11 cellular contexts compared by ENCODE assay signal in genomic region chr20:38872036-38872435, GRCh38. TPM values are rescaled to one million over a fixed set of nuclear protein-coding genes. Genes with fewer than 3 reads are reported as not detected.
A peak's percentile ranks its signal among the peaks of the same experiment; 100 is the strongest.
DNase-seq lines count a peak whose midpoint lies in the region; ATAC-seq and TF ChIP-seq lines count a peak whose summit lies in the region.
"Had no signal": no experiment of that assay in that cellular context is flagged by ENCODE, and none has a peak within 500 bp of the region (broad histone marks: within the 10 kb centered on the region; RNA-seq: fewer than 3 reads in every experiment).

No MANE protein-coding gene starts in this region.

- peak overlapping the region; percentile 75 for H3K4me3 Mint-ChIP-seq in activated T-cell treated with anti-CD3 and anti-CD28 coated beads, Interleukin-2, amount 50 U/mL, for 24 hours
- no peak overlapping the region for H3K4me3 Mint-ChIP-seq in endodermal cell
- H3K4me3 Mint-ChIP-seq in stimulated activated memory B cell treated with anti-CD40 and anti-IgM and Interleukin-4, amounts not matched to agents 10 μg/mL and 1 μg/mL and 100 μg/mL, for 72 hours = peak overlapping the region; percentile 76

- H3K27ac ChIP-seq in Peyer's patch = peak overlapping the region; percentile 64 to 88 (median 82)
- H3K27ac ChIP-seq in endodermal cell (ENCODE audit: low read depth, low read length) = no peak overlapping the region
- no peak overlapping the region for H3K27ac ChIP-seq in testis

- H3K9me3 ChIP-seq in Peyer's patch (no peaks in the 10 kb centered on the region), endodermal cell (ENCODE audit: control insufficient read depth, low read length) (no peaks in the 10 kb centered on the region), testis (no peaks in the 10 kb centered on the region)

- TF ChIP-seq POLR2A in Peyer's patch (IDR thresholded peaks at IDR 0.05) = peak in 1 of 2 donors; percentile 43
- TF ChIP-seq POLR2A in testis (IDR thresholded peaks at IDR 0.05) = no peak

- no peak overlapping the region for H3K9ac ChIP-seq in endodermal cell (ENCODE audit: extremely low read depth, low read length, poor library complexity, severe bottlenecking)

- H3K36me3 ChIP-seq in Peyer's patch (no peaks in the 10 kb centered on the region), endodermal cell (ENCODE audit: control insufficient read depth, insufficient read depth, low read length) (no peaks in the 10 kb centered on the region), testis (ENCODE audit: low read depth, missing control alignments) (no peaks in the 10 kb centered on the region)

- peaks cover 1% of the 10 kb centered on the region for H3K9me3 Mint-ChIP-seq in activated T-cell treated with anti-CD3 and anti-CD28 coated beads, Interleukin-2, amount 50 U/mL, for 24 hours
- H3K9me3 Mint-ChIP-seq in endodermal cell = no peaks in the 10 kb centered on the region
- H3K9me3 Mint-ChIP-seq in stimulated activated memory B cell treated with anti-CD40 and anti-IgM and Interleukin-4, amounts not matched to agents 10 μg/mL and 1 μg/mL and 100 μg/mL, for 72 hours = no peaks in the 10 kb centered on the region

- H3K36me3 Mint-ChIP-seq in activated T-cell treated with anti-CD3 and anti-CD28 coated beads, Interleukin-2, amount 50 U/mL, for 24 hours (ENCODE audit: low read depth) = peaks cover 64% of the 10 kb centered on the region
- H3K36me3 Mint-ChIP-seq in endodermal cell (ENCODE audit: low read depth) = no peaks in the 10 kb centered on the region
- peaks cover 33% of the 10 kb centered on the region for H3K36me3 Mint-ChIP-seq in stimulated activated memory B cell treated with anti-CD40 and anti-IgM and Interleukin-4, amounts not matched to agents 10 μg/mL and 1 μg/mL and 100 μg/mL, for 72 hours

- H3K4me1 Mint-ChIP-seq in activated T-cell treated with anti-CD3 and anti-CD28 coated beads, Interleukin-2, amount 50 U/mL, for 24 hours (ENCODE audit: low read depth) = peaks cover 90% of the 10 kb centered on the region
- peaks cover 4% of the 10 kb centered on the region for H3K4me1 Mint-ChIP-seq in endodermal cell
- peaks cover 97% of the 10 kb centered on the region for H3K4me1 Mint-ChIP-seq in stimulated activated memory B cell treated with anti-CD40 and anti-IgM and Interleukin-4, amounts not matched to agents 10 μg/mL and 1 μg/mL and 100 μg/mL, for 72 hours

- H3K27me3 ChIP-seq in Peyer's patch (no peaks in the 10 kb centered on the region), endodermal cell (ENCODE audit: control insufficient read depth, insufficient read depth, low read length, poor library complexity, severe bottlenecking) (no peaks in the 10 kb centered on the region), testis (no peaks in the 10 kb centered on the region)

- H3K27ac Mint-ChIP-seq in activated T-cell treated with anti-CD3 and anti-CD28 coated beads, Interleukin-2, amount 50 U/mL, for 24 hours = peak overlapping the region; percentile 97
- H3K27ac Mint-ChIP-seq in endodermal cell = peak overlapping the region; percentile 20
- peak overlapping the region; percentile 93 for H3K27ac Mint-ChIP-seq in stimulated activated memory B cell treated with anti-CD40 and anti-IgM and Interleukin-4, amounts not matched to agents 10 μg/mL and 1 μg/mL and 100 μg/mL, for 72 hours

- no peaks in the 10 kb centered on the region for H3K27me3 Mint-ChIP-seq in activated T-cell treated with anti-CD3 and anti-CD28 coated beads, Interleukin-2, amount 50 U/mL, for 24 hours
- H3K27me3 Mint-ChIP-seq in endodermal cell (ENCODE audit: insufficient read depth) = no peaks in the 10 kb centered on the region
- H3K27me3 Mint-ChIP-seq in stimulated activated memory B cell treated with anti-CD40 and anti-IgM and Interleukin-4, amounts not matched to agents 10 μg/mL and 1 μg/mL and 100 μg/mL, for 72 hours = no peaks in the 10 kb centered on the region

- WGBS in endodermal cell (ENCODE audit: insufficient coverage in 1 of 2, insufficient read length in 1 of 2), 2 experiments = 74 to 91% methylated on average over 2 to 7 of the region's 7 CpGs
- WGBS in testis, 2 donors = 76 to 81% methylated on average over 7 of the region's 7 CpGs

- no peak for ATAC-seq in stimulated activated memory B cell treated with anti-CD40 and anti-IgM and Interleukin-4, amounts not matched to agents 10 μg/mL and 1 μg/mL and 100 μg/mL, for 72 hours

- H3K4me1 ChIP-seq in Peyer's patch = peaks cover 3 to 56% (median 35%) of the 10 kb centered on the region in 4 donors
- H3K4me1 ChIP-seq in endodermal cell (ENCODE audit: control insufficient read depth, insufficient read depth, low read length) = peaks cover 4% of the 10 kb centered on the region
- H3K4me1 ChIP-seq in testis = no peaks in the 10 kb centered on the region

- no peak for TF ChIP-seq CTCF in Peyer's patch (IDR thresholded peaks at IDR 0.05)
- TF ChIP-seq CTCF in endodermal cell (conservative IDR thresholded peaks at IDR 0.05) = no peak
- TF ChIP-seq CTCF in testis (IDR thresholded peaks at IDR 0.05) = no peak

- H3K4me3 ChIP-seq in Peyer's patch (no peak overlapping the region), endodermal cell (ENCODE audit: low read length) (no peak overlapping the region), testis (no peak overlapping the region)

- no peak for DNase-seq in activated T-cell treated with anti-CD3 and anti-CD28 coated beads, Interleukin-2, amount 50 U/mL, for 24 hours
- DNase-seq in activated T-cell treated with anti-CD3 and anti-CD28 coated beads, Interleukin-2, amount 50 U/mL, for 48 hours = no peak
- DNase-seq in Peyer's patch = peak in 1 of 3 donors; percentile 62
- DNase-seq in endodermal cell = no peak
- DNase-seq in MV-4-11 (lab: John Stamatoyannopoulos, UW) = no peak
- DNase-seq in HK-2 (ENCODE audit: unreplicated experiment) = no peak
- DNase-seq in testis = no peak
- DNase-seq: activated gamma-delta T cell, hippocampal formation, midbrain had no signal

- intact Hi-C loops in testis (cut with DNase I; ENCODE audit: low total_unique reads) = no loop called here

RNA-seq across cellular contexts. Expression of gene FAM83D, which starts 54.2 kb away (rescaled TPM):
- total RNA-seq in Peyer's patch (10 to 100 TPM in 1 of 4 donors, 1 to 10 TPM in 3; 6.3 to 13.5 (median 7.8) TPM), endodermal cell (10 to 100 TPM; 34.8 to 39.9 TPM), testis (10 to 100 TPM; 13.1 to 13.7 TPM)
- polyA plus RNA-seq in endodermal cell (2013, experiment 1 of 2) = 40.6 TPM
- polyA plus RNA-seq in endodermal cell (2013, experiment 2 of 2) = 37.0 TPM
- 10.1 TPM for polyA plus RNA-seq in testis (ENCODE audit: insufficient read depth, low read depth, low replicate concordance)

Comparison
In these comparisons a context has a peak if more than half of its experiments do, and no peak if none do; other contexts are left out.
1. H3K27ac Mint-ChIP-seq: peak in every context shown above with its lines; median percentile 97 in activated T-cell treated with anti-CD3 and anti-CD28 coated beads, Interleukin-2, amount 50 U/mL, for 24 hours; 93 in stimulated activated memory B cell treated with anti-CD40 and anti-IgM and Interleukin-4, amounts not matched to agents 10 μg/mL and 1 μg/mL and 100 μg/mL, for 72 hours; 20 in endodermal cell.
2. H3K27ac ChIP-seq: peak in Peyer's patch (4 of 4); none in endodermal cell (single experiment) and testis (0 of 2).